In genomic region chr22:39610246-39610645, GRCh38 we compare ENCODE assay signal across 23 cellular contexts. TPM values are rescaled to one million over a fixed set of nuclear protein-coding genes. Genes with fewer than 3 reads are reported as not detected.
"Had no signal": no experiment of that assay in that cellular context is flagged by ENCODE, and none has a peak within 500 bp of the region (broad histone marks: within the 10 kb centered on the region; RNA-seq: fewer than 3 reads in every experiment).

No MANE protein-coding gene starts in this region.

- ATAC-seq: T-cell had no signal

- H3K27ac ChIP-seq: HL-60, SJSA1 had no signal

- H3K36me3 ChIP-seq: SJSA1 had no signal

- DNase-seq: KBM-7, MV-4-11, NCI-H1092, NCI-H1105 treated with DMSO at 0.1 percent for 48 hours, NCI-H1417 treated with DMSO at 0.1 percent for 48 hours, NCI-H1694, NCI-H187 treated with DMSO at 0.1 percent for 48 hours, NCI-H2029 treated with DMSO at 0.1 percent for 48 hours, NCI-H2171 treated with DMSO at 0.1 percent for 48 hours, NCI-H345, NCI-H446 treated with DMSO at 0.1 percent for 48 hours, NCI-H510A treated with DMSO at 0.1 percent for 48 hours, NCI-H526, NCI-H774, Right ventricle myocardium superior, RPMI8226, SIG-M5, SK-N-SH, SW 1271, T-cell had no signal

- H3K4me3 ChIP-seq: SJSA1 had no signal

- H3K9me3 ChIP-seq: SJSA1, SK-N-SH had no signal

RNA-seq across cellular contexts. Expression of gene CACNA1I, which starts 39.7 kb away (rescaled TPM):
- total RNA-seq: LHCN-M2 had no signal
- polyA plus RNA-seq: SK-N-SH had no signal
